15 cellular contexts compared by ENCODE assay signal in genomic region chr3:128327606-128328031, GRCh38.
DNase-seq lines count a peak whose midpoint lies in the region; ATAC-seq, FAIRE-seq and TF ChIP-seq lines count a peak whose summit lies in the region.
"Had no signal": no experiment of that assay in that cellular context is flagged by ENCODE, and none has a peak within 500 bp of the region (broad histone marks: within the 10 kb centered on the region; RNA-seq: fewer than 3 reads in every experiment).

No MANE protein-coding gene starts in this region.

- ATAC-seq in stimulated activated naive CD8-positive, alpha-beta T cell treated with anti-CD3 and anti-CD28 coated beads, Interleukin-15, amount 100 ng/mL, for 72 hours = no peak
- no peak for ATAC-seq in stimulated activated naive CD8-positive, alpha-beta T cell treated with anti-CD3 and anti-CD28 coated beads, Interleukin-15, Interleukin-2, amounts not matched to agents 100 U/mL and 50 U/mL, for 24 hours
- ATAC-seq: K562 had no signal

- H3K36me3 Mint-ChIP-seq in osteocyte (ENCODE audit: unreplicated experiment) = peaks cover 2% of the 10 kb centered on the region
- no peaks in the 10 kb centered on the region for H3K36me3 Mint-ChIP-seq in activated CD4-positive, alpha-beta memory T cell treated with anti-CD3 and anti-CD28 coated beads, Interleukin-2, amount 10 ng/mL, durations not matched to agents 7 days and 5 days (ENCODE audit: low read depth)

- no peak overlapping the region for H3K4me3 Mint-ChIP-seq in stimulated activated naive CD8-positive, alpha-beta T cell treated with anti-CD3 and anti-CD28 coated beads, Interleukin-15, amount 100 ng/mL, for 72 hours
- H3K4me3 Mint-ChIP-seq in osteocyte (ENCODE audit: unreplicated experiment) = no peak overlapping the region
- H3K4me3 Mint-ChIP-seq in activated CD4-positive, alpha-beta memory T cell treated with anti-CD3 and anti-CD28 coated beads, Interleukin-2, amount 10 ng/mL, durations not matched to agents 7 days and 5 days = no peak overlapping the region
- H3K4me3 Mint-ChIP-seq: CD8-positive, alpha-beta memory T cell had no signal

- peak in 1 of 2 donors; percentile 6 for DNase-seq in stimulated activated naive CD8-positive, alpha-beta T cell treated with anti-CD3 and anti-CD28 coated beads, Interleukin-15, amount 100 ng/mL, for 72 hours
- no peak for DNase-seq in stimulated activated naive CD8-positive, alpha-beta T cell treated with anti-CD3 and anti-CD28 coated beads, Interleukin-15, Interleukin-2, amounts not matched to agents 100 U/mL and 50 U/mL, for 24 hours
- DNase-seq in coronary artery (ENCODE audit: low spot score) = peak; percentile 43
- peak; percentile 65 for DNase-seq in osteocyte (ENCODE audit: extremely low spot score, unreplicated experiment)
- DNase-seq in RCC 7860 (ENCODE audit: low spot score) = no peak
- no peak for DNase-seq in activated CD4-positive, alpha-beta memory T cell treated with anti-CD3 and anti-CD28 coated beads, Interleukin-2, amount 10 ng/mL, durations not matched to agents 7 days and 5 days
- DNase-seq in stimulated activated naive CD4-positive, alpha-beta T cell (lab: John Stamatoyannopoulos, UW) = no peak
- DNase-seq: CD8-positive, alpha-beta memory T cell; GF-D8; NCI-H1105; NCI-H187; NCI-H748 treated with DMSO at 0.1 percent for 48 hours; PC-9 had no signal

- H3K27me3 Mint-ChIP-seq in stimulated activated naive CD8-positive, alpha-beta T cell treated with anti-CD3 and anti-CD28 coated beads, Interleukin-15, amount 100 ng/mL, for 72 hours = no peaks in the 10 kb centered on the region
- H3K27me3 Mint-ChIP-seq in osteocyte (ENCODE audit: unreplicated experiment) = no peaks in the 10 kb centered on the region
- H3K27me3 Mint-ChIP-seq in activated CD4-positive, alpha-beta memory T cell treated with anti-CD3 and anti-CD28 coated beads, Interleukin-2, amount 10 ng/mL, durations not matched to agents 7 days and 5 days = no peaks in the 10 kb centered on the region
- H3K27me3 Mint-ChIP-seq: CD8-positive, alpha-beta memory T cell had no signal

- peaks cover 27% of the 10 kb centered on the region for H3K4me1 Mint-ChIP-seq in stimulated activated naive CD8-positive, alpha-beta T cell treated with anti-CD3 and anti-CD28 coated beads, Interleukin-15, amount 100 ng/mL, for 72 hours
- H3K4me1 Mint-ChIP-seq in osteocyte (ENCODE audit: unreplicated experiment) = peaks cover 4% of the 10 kb centered on the region
- H3K4me1 Mint-ChIP-seq in activated CD4-positive, alpha-beta memory T cell treated with anti-CD3 and anti-CD28 coated beads, Interleukin-2, amount 10 ng/mL, durations not matched to agents 7 days and 5 days = peaks cover 23% of the 10 kb centered on the region

- TF ChIP-seq CTCF in coronary artery (IDR thresholded peaks at IDR 0.05) = no peak
- TF ChIP-seq CTCF in osteocyte (IDR thresholded peaks at IDR 0.05) = no peak

- H3K27ac ChIP-seq in coronary artery = no peak overlapping the region
- H3K27ac ChIP-seq: PC-9 had no signal

- POLR2A ChIA-PET in activated CD4-positive, alpha-beta memory T cell treated with anti-CD3 and anti-CD28 coated beads, Interleukin-2, amount 10 ng/mL, durations not matched to agents 7 days and 5 days (lab: Charles Lee) = no interaction called here

- no peak overlapping the region for H3K4me3 ChIP-seq in coronary artery
- H3K4me3 ChIP-seq: K562, PC-9 had no signal

- CTCF ChIA-PET in activated CD4-positive, alpha-beta memory T cell treated with anti-CD3 and anti-CD28 coated beads, Interleukin-2, amount 10 ng/mL, durations not matched to agents 7 days and 5 days (lab: Charles Lee) = no interaction called here

- no peak for FAIRE-seq in RCC 7860 (lab: Jason Lieb, UNC)
- FAIRE-seq: HTR-8/SVneo, K562 had no signal

- H3K9me3 Mint-ChIP-seq in stimulated activated naive CD8-positive, alpha-beta T cell treated with anti-CD3 and anti-CD28 coated beads, Interleukin-15, amount 100 ng/mL, for 72 hours = no peaks in the 10 kb centered on the region
- no peaks in the 10 kb centered on the region for H3K9me3 Mint-ChIP-seq in osteocyte (ENCODE audit: unreplicated experiment)
- no peaks in the 10 kb centered on the region for H3K9me3 Mint-ChIP-seq in activated CD4-positive, alpha-beta memory T cell treated with anti-CD3 and anti-CD28 coated beads, Interleukin-2, amount 10 ng/mL, durations not matched to agents 7 days and 5 days
- H3K9me3 Mint-ChIP-seq: CD8-positive, alpha-beta memory T cell had no signal

- H3K27ac Mint-ChIP-seq in stimulated activated naive CD8-positive, alpha-beta T cell treated with anti-CD3 and anti-CD28 coated beads, Interleukin-15, amount 100 ng/mL, for 72 hours = peak overlapping the region; percentile 12 to 91
- H3K27ac Mint-ChIP-seq in osteocyte (ENCODE audit: unreplicated experiment) = no peak overlapping the region
- no peak overlapping the region for H3K27ac Mint-ChIP-seq in activated CD4-positive, alpha-beta memory T cell treated with anti-CD3 and anti-CD28 coated beads, Interleukin-2, amount 10 ng/mL, durations not matched to agents 7 days and 5 days

Comparison
In these comparisons a context has a peak if more than half of its experiments do, and no peak if none do; other contexts are left out.
1. DNase-seq: peak in coronary artery (single experiment) and osteocyte (single experiment); none in stimulated activated naive CD8-positive, alpha-beta T cell treated with anti-CD3 and anti-CD28 coated beads, Interleukin-15, Interleukin-2, amounts not matched to agents 100 U/mL and 50 U/mL, for 24 hours (single experiment), RCC 7860 (single experiment), activated CD4-positive, alpha-beta memory T cell treated with anti-CD3 and anti-CD28 coated beads, Interleukin-2, amount 10 ng/mL, durations not matched to agents 7 days and 5 days (single experiment) and stimulated activated naive CD4-positive, alpha-beta T cell (0 of 6).
2. H3K27ac Mint-ChIP-seq: peak in stimulated activated naive CD8-positive, alpha-beta T cell treated with anti-CD3 and anti-CD28 coated beads, Interleukin-15, amount 100 ng/mL, for 72 hours (2 of 2); none in osteocyte (single experiment) and activated CD4-positive, alpha-beta memory T cell treated with anti-CD3 and anti-CD28 coated beads, Interleukin-2, amount 10 ng/mL, durations not matched to agents 7 days and 5 days (single experiment).